8 cellular contexts compared by ENCODE assay signal in the genomic region with DNA sequence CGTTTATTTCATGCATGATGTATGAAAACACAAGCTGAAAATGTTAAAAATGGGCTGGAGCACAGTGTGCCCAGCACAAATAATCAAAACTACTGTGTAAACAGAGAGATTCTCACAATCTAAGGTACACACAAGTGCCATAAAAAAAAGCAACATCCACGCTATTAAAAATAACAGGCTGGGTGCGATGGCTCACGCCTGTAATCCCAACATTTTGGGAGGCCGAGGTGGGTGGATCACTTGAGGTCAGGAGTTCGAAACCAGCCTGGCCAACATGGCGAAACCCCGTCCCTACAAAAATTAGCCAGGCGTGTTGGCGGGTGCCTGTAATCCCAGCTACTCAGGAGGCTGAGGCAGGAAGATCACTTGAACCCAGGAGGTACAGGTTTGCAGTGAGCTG. TPM values are rescaled to one million over a fixed set of nuclear protein-coding genes. Genes with fewer than 3 reads are reported as not detected.
A peak's percentile ranks its signal among the peaks of the same experiment; 100 is the strongest.
DNase-seq lines count a peak whose midpoint lies in the region; ATAC-seq and TF ChIP-seq lines count a peak whose summit lies in the region.
"Not testable (repeated sequence)": the region's sequence is repeated elsewhere in the genome, so short reads cannot be mapped to it uniquely, and the experiment has no call there.

No MANE protein-coding gene starts in this region.

- H3K4me3 ChIP-seq in CD8-positive, alpha-beta memory T cell (ENCODE audit: low read length) = peak overlapping the region; percentile 65
- H3K4me3 ChIP-seq in SJSA1 = not testable (repeated sequence)
- H3K4me3 ChIP-seq in duodenal mucosa (ENCODE audit: low read depth in 1 of 2, low read length in 2 of 2) = peak overlapping the region; percentile 55 to 58
- H3K4me3 ChIP-seq in osteoblast (ENCODE audit: insufficient read depth, low read length) = peak overlapping the region; percentile 44
- H3K4me3 ChIP-seq in thoracic aorta = peak overlapping the region; percentile 51

- TF ChIP-seq CTCF in osteoblast (IDR thresholded peaks at IDR 0.05; ENCODE audit: extremely low read depth, low read depth, low read length); thoracic aorta (IDR thresholded peaks at IDR 0.05): not testable (repeated sequence)

- peaks cover 0 to 30% (median 8%) of the 10 kb centered on the region in 3 donors for H3K36me3 Mint-ChIP-seq in CD8-positive, alpha-beta memory T cell
- H3K36me3 Mint-ChIP-seq in activated naive CD4-positive, alpha-beta T cell treated with anti-CD3 and anti-CD28 coated beads, Interleukin-2, amount 50 U/mL, for 24 hours = peaks cover 10% of the 10 kb centered on the region
- not testable (repeated sequence) for H3K36me3 Mint-ChIP-seq in immature natural killer cell

- H3K9ac ChIP-seq in duodenal mucosa (ENCODE audit: low read depth in 1 of 2, low read length in 2 of 2) = not testable (repeated sequence)

- ATAC-seq in HG02840 (IDR thresholded peaks at IDR 0.05; ENCODE audit: low FRiP score, unreplicated experiment) (peak; percentile 20), thoracic aorta (ENCODE audit: insufficient number of reproducible peaks, low FRiP score, low read depth) (peak; percentile 8)

- peaks cover 24% of the 10 kb centered on the region for H3K4me1 ChIP-seq in CD8-positive, alpha-beta memory T cell (ENCODE audit: insufficient read depth, low read length)
- H3K4me1 ChIP-seq in SJSA1 (replicated peaks) (peaks cover 28% of the 10 kb centered on the region), duodenal mucosa (ENCODE audit: control insufficient read depth in 1 of 2, insufficient read depth in 2 of 2, low read length in 2 of 2) (peaks cover 7 to 17% of the 10 kb centered on the region in 2 donors), osteoblast (ENCODE audit: insufficient read depth, low read length) (peaks cover 35% of the 10 kb centered on the region), thoracic aorta (ENCODE audit: control insufficient read depth in 1 of 2, low read depth in 2 of 2) (peaks cover 28 to 37% of the 10 kb centered on the region in 2 donors)

- peaks cover 97% of the 10 kb centered on the region for H3K79me2 ChIP-seq in osteoblast (ENCODE audit: insufficient read depth, low read length)

- H3K9me3 ChIP-seq in CD8-positive, alpha-beta memory T cell (ENCODE audit: low read length); SJSA1 (replicated peaks); duodenal mucosa (ENCODE audit: control insufficient read depth in 1 of 2, low read length in 2 of 2); osteoblast (ENCODE audit: low read depth, low read length); thoracic aorta: not testable (repeated sequence)

- CTCF ChIA-PET in CD8-positive, alpha-beta memory T cell (lab: Charles Lee) = interaction anchor here (1.3 kb wide), 1 partner anchor 22 kb away, joined by 5 read pairs; the partner anchor contains the start of gene YWHAQ

- not testable (repeated sequence) for H3K9me3 Mint-ChIP-seq in CD8-positive, alpha-beta memory T cell; activated naive CD4-positive, alpha-beta T cell treated with anti-CD3 and anti-CD28 coated beads, Interleukin-2, amount 50 U/mL, for 24 hours; immature natural killer cell

- H4K20me1 ChIP-seq in osteoblast (ENCODE audit: insufficient read depth, low read length) = peaks cover 80% of the 10 kb centered on the region

- peak overlapping the region; percentile 49 to 86 (median 83) for H3K4me3 Mint-ChIP-seq in CD8-positive, alpha-beta memory T cell
- H3K4me3 Mint-ChIP-seq in activated naive CD4-positive, alpha-beta T cell treated with anti-CD3 and anti-CD28 coated beads, Interleukin-2, amount 50 U/mL, for 24 hours = peak overlapping the region; percentile 80
- peak overlapping the region; percentile 78 to 91 (median 87) for H3K4me3 Mint-ChIP-seq in immature natural killer cell

- not testable (repeated sequence) for DNase-seq in CD8-positive, alpha-beta memory T cell; SJSA1 (ENCODE audit: low read depth in 1 of 2, low spot score in 2 of 2); immature natural killer cell; osteoblast (ENCODE audit: insufficient read length, low spot score, missing footprints); thoracic aorta (ENCODE audit: low spot score)

- H2AFZ ChIP-seq in osteoblast (ENCODE audit: low read length) = not testable (repeated sequence)

- H3K27me3 ChIP-seq in CD8-positive, alpha-beta memory T cell (ENCODE audit: insufficient read depth, low read length, poor library complexity, severe bottlenecking); SJSA1 (replicated peaks); duodenal mucosa (ENCODE audit: control insufficient read depth in 1 of 2, insufficient read depth in 2 of 2, low read length in 2 of 2); osteoblast (ENCODE audit: insufficient read depth, low read length); thoracic aorta (replicated peaks; ENCODE audit: insufficient read depth): not testable (repeated sequence)

- peak overlapping the region; percentile 33 for H3K27ac ChIP-seq in CD8-positive, alpha-beta memory T cell (ENCODE audit: low read depth, low read length)
- H3K27ac ChIP-seq in SJSA1 = peak overlapping the region; percentile 54; the same call in 1 of the 2 replicates
- not testable (repeated sequence) for H3K27ac ChIP-seq in duodenal mucosa (ENCODE audit: low read depth, low read length)
- H3K27ac ChIP-seq in osteoblast (ENCODE audit: low read depth, low read length) = peak overlapping the region; percentile 73
- H3K27ac ChIP-seq in thoracic aorta = peak overlapping the region; percentile 77 to 83

- H3K27ac Mint-ChIP-seq in CD8-positive, alpha-beta memory T cell = peak overlapping the region; percentile 85 to 96 (median 92)
- H3K27ac Mint-ChIP-seq in activated naive CD4-positive, alpha-beta T cell treated with anti-CD3 and anti-CD28 coated beads, Interleukin-2, amount 50 U/mL, for 24 hours = peak overlapping the region; percentile 94
- peak overlapping the region; percentile 88 to 93 (median 90) for H3K27ac Mint-ChIP-seq in immature natural killer cell

- H3K36me3 ChIP-seq in CD8-positive, alpha-beta memory T cell (ENCODE audit: insufficient read depth, low read length); duodenal mucosa (ENCODE audit: control insufficient read depth in 1 of 2, insufficient read depth in 2 of 2, low read length in 2 of 2); osteoblast (ENCODE audit: insufficient read depth, low read length); thoracic aorta: not testable (repeated sequence)
- H3K36me3 ChIP-seq in SJSA1 = peaks cover 33% of the 10 kb centered on the region

- peak overlapping the region; percentile 76 for H3K4me2 ChIP-seq in osteoblast (ENCODE audit: insufficient read depth, low read length)

- H3K27me3 Mint-ChIP-seq in CD8-positive, alpha-beta memory T cell; activated naive CD4-positive, alpha-beta T cell treated with anti-CD3 and anti-CD28 coated beads, Interleukin-2, amount 50 U/mL, for 24 hours: not testable (repeated sequence)
- H3K27me3 Mint-ChIP-seq in immature natural killer cell (ENCODE audit: low read depth in 3 of 3) = peaks cover 2 to 15% (median 5%) of the 10 kb centered on the region in 3 donors

- H3K4me1 Mint-ChIP-seq in CD8-positive, alpha-beta memory T cell = peaks cover 67 to 92% (median 87%) of the 10 kb centered on the region in 3 donors
- peaks cover 87% of the 10 kb centered on the region for H3K4me1 Mint-ChIP-seq in activated naive CD4-positive, alpha-beta T cell treated with anti-CD3 and anti-CD28 coated beads, Interleukin-2, amount 50 U/mL, for 24 hours
- peaks cover 70 to 94% of the 10 kb centered on the region in 2 donors for H3K4me1 Mint-ChIP-seq in immature natural killer cell

- POLR2A ChIA-PET in CD8-positive, alpha-beta memory T cell (lab: Charles Lee) = interaction anchor here (0.6 to 1.4 kb wide), 4 partner anchors 10 to 54 kb away, joined by 3 to 5 read pairs (median 4); partner anchors contain the start of gene YWHAQ

RNA-seq across cellular contexts. Expression of gene YWHAQ, which starts 22.3 kb away (rescaled TPM):
- total RNA-seq in CD8-positive, alpha-beta memory T cell = 100 to 1,000 TPM; 560 to 565 TPM
- polyA plus RNA-seq in CD8-positive, alpha-beta memory T cell = 358 TPM
- total RNA-seq in SJSA1 (2014; rRNA removed; shearing (Covaris generic)) = 369 and 491 TPM in 2 replicates
- polyA plus RNA-seq in immature natural killer cell = 100 to 1,000 TPM; 406 to 761 (median 479) TPM
- total RNA-seq in osteoblast (242 and 285 TPM in 2 replicates), thoracic aorta (100 to 1,000 TPM; 158 to 183 TPM)

RNA-seq across cellular contexts. Expression of gene ADAM17, which starts 52.9 kb away (rescaled TPM):
- 10 to 100 TPM; 17.9 to 20.9 TPM for total RNA-seq in CD8-positive, alpha-beta memory T cell
- 12.6 TPM for polyA plus RNA-seq in CD8-positive, alpha-beta memory T cell
- total RNA-seq in SJSA1 (2014; rRNA removed; shearing (Covaris generic)) = 20.5 and 25.2 TPM in 2 replicates
- 10 to 100 TPM in 1 of 3 donors, 1 to 10 TPM in 2; 6.3 to 14.9 (median 8.0) TPM for polyA plus RNA-seq in immature natural killer cell
- 53.6 and 69.1 TPM in 2 replicates for total RNA-seq in osteoblast
- total RNA-seq in thoracic aorta = 10 to 100 TPM; 21.8 to 32.4 TPM
